In the genomic region with DNA sequence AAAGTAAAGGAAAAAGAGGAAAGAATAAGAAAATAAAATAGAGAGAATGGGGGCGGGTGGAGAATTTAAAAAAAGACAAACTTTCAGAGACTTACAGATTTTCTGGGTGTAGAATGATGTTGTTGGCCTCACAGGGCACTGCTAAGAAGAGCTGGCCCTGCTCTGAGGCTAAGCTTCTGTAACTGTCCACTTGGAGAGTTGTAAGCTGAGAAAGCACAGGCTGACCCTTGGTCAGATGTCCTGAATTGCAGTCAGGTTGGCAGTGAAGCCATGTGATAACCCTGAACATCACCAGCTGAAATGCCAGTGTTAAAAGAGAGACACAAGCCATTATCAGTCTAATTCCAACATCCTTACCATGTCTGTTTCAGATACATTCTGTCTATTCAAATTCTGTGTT, we compare ENCODE assay signal across 15 cellular contexts.
DNase-seq lines count a peak whose midpoint lies in the region; ATAC-seq, FAIRE-seq and TF ChIP-seq lines count a peak whose summit lies in the region.
"Had no signal": no experiment of that assay in that cellular context is flagged by ENCODE, and none has a peak within 500 bp of the region (broad histone marks: within the 10 kb centered on the region; RNA-seq: fewer than 3 reads in every experiment).

No MANE protein-coding gene starts in this region.

- H3K36me3 ChIP-seq in GM23338 (ENCODE audit: insufficient read depth), result no peaks in the 10 kb centered on the region
- no peaks in the 10 kb centered on the region for H3K36me3 ChIP-seq in GM12878 (ENCODE audit: control insufficient read depth in 2 of 2, insufficient read depth in 2 of 2, low read length in 1 of 2)
- no peaks in the 10 kb centered on the region for H3K36me3 ChIP-seq in effector memory CD4-positive, alpha-beta T cell (ENCODE audit: control insufficient read depth, insufficient read depth, low read length)

- no peak for DNase-seq in GM12892 (ENCODE audit: insufficient read length)
- no peak for DNase-seq in GM23338 (ENCODE audit: low spot score)
- no peak for DNase-seq in GM12878 (ENCODE audit: low read depth, low spot score)
- no peak for DNase-seq in activated naive CD4-positive, alpha-beta T cell (lab: John Stamatoyannopoulos, UW)
- no peak for DNase-seq in effector memory CD4-positive, alpha-beta T cell
- DNase-seq: AML-193; Caco-2; CD4-positive, alpha-beta T cell; H9 had no signal

- H3K4me2 ChIP-seq in GM23338 (no peak overlapping the region), GM12878 (ENCODE audit: control insufficient read depth, insufficient read depth) (no peak overlapping the region)

- H2AFZ ChIP-seq in GM23338 (0 out of 2 replicates have a peak overlapping the region, but pooled peaks have one; percentile 15), GM12878 (ENCODE audit: control insufficient read depth, low read depth, low read length) (peak overlapping the region; percentile 57; the same call in 1 of the 2 replicates)

- H3K9me3 ChIP-seq in GM12878 (replicated peaks; ENCODE audit: control insufficient read depth, insufficient read depth, low read length), result no peaks in the 10 kb centered on the region
- no peaks in the 10 kb centered on the region for H3K9me3 ChIP-seq in effector memory CD4-positive, alpha-beta T cell (ENCODE audit: control insufficient read depth, low read length)
- H3K9me3 ChIP-seq: Caco-2 had no signal

- H3K4me3 ChIP-seq in GM23338 (no peak overlapping the region), GM12878 (no peak overlapping the region)
- H3K4me3 ChIP-seq in effector memory CD4-positive, alpha-beta T cell (ENCODE audit: insufficient read depth, low read depth, low read length, poor library complexity, severe bottlenecking), result no peak overlapping the region

- H3K79me2 ChIP-seq in GM23338 (replicated peaks; ENCODE audit: insufficient read depth) (no peaks in the 10 kb centered on the region), GM12878 (ENCODE audit: control insufficient read depth, insufficient read depth, low read length) (no peaks in the 10 kb centered on the region)

- 78% methylated on average over 1 of the region's 1 CpG for WGBS in GM12878 (ENCODE audit: insufficient coverage, insufficient replicate concordance, low lambda C conversion rate, missing lambda C conversion rate)

- no peak overlapping the region for H3K27ac Mint-ChIP-seq in GM23338
- H3K27ac Mint-ChIP-seq: CD4-positive, alpha-beta T cell; H9 had no signal

- H3K27me3 ChIP-seq in GM23338 (ENCODE audit: insufficient read depth), result no peaks in the 10 kb centered on the region
- H3K27me3 ChIP-seq in GM12878 (replicated peaks in 1 of 2; ENCODE audit: control insufficient read depth in 2 of 2, insufficient read depth in 2 of 2, low read length in 1 of 2), result no peaks in the 10 kb centered on the region
- H3K27me3 ChIP-seq in effector memory CD4-positive, alpha-beta T cell (replicated peaks; ENCODE audit: control insufficient read depth, insufficient read depth, low read length, poor library complexity, severe bottlenecking), result no peaks in the 10 kb centered on the region

- no peak overlapping the region for H3K27ac ChIP-seq in GM23338 (ENCODE audit: low read depth)
- H3K27ac ChIP-seq in GM12878 (ENCODE audit: control insufficient read depth, insufficient read depth), result no peak overlapping the region
- H3K27ac ChIP-seq in effector memory CD4-positive, alpha-beta T cell (ENCODE audit: insufficient read depth, low read length, poor library complexity, severe bottlenecking), result no peak overlapping the region
- H3K27ac ChIP-seq: C4-2B had no signal

- H3K9ac ChIP-seq in GM12878 (ENCODE audit: control insufficient read depth, insufficient read depth, low read length), result no peak overlapping the region

- no peaks in the 10 kb centered on the region for H3K4me1 ChIP-seq in GM23338 (ENCODE audit: insufficient read depth)
- H3K4me1 ChIP-seq in GM12878 (ENCODE audit: control insufficient read depth, insufficient read depth, low read length), result 0 out of 2 replicates have a peak, but pooled peaks cover 2% of the 10 kb centered on the region
- no peaks in the 10 kb centered on the region for H3K4me1 ChIP-seq in effector memory CD4-positive, alpha-beta T cell (ENCODE audit: control insufficient read depth, insufficient read depth, low read length, poor library complexity, severe bottlenecking)
- H3K4me1 ChIP-seq: Caco-2 had no signal

- H3F3A ChIP-seq in GM23338 (replicated peaks; ENCODE audit: low read depth), result no peaks in the 10 kb centered on the region

- H3K9me3 Mint-ChIP-seq in GM23338, result no peaks in the 10 kb centered on the region
- H3K9me3 Mint-ChIP-seq: H9 had no signal

- TF ChIP-seq CTCF in GM23338 (conservative IDR thresholded peaks at IDR 0.05; ENCODE audit: low read depth in 2 of 2), result no peak
- TF ChIP-seq CTCF in GM12878 (IDR thresholded peaks at IDR 0.05 in 2 of 3, conservative IDR thresholded peaks at IDR 0.05 in 1 of 3; ENCODE audit: control insufficient read depth in 2 of 3, extremely low read depth in 1 of 3, insufficient read depth in 1 of 3, low read depth in 3 of 3, low read length in 3 of 3), result no peak

- H3K27me3 Mint-ChIP-seq in GM23338 (ENCODE audit: insufficient read depth, low read depth, poor library complexity), result no peaks in the 10 kb centered on the region
- H3K27me3 Mint-ChIP-seq: CD4-positive, alpha-beta T cell had no signal

- POLR2A ChIA-PET in GM12878 (lab: Charles Lee), result no interaction called here

- no peak for TF ChIP-seq RAD21 in GM12878 (IDR thresholded peaks at IDR 0.05; ENCODE audit: insufficient read depth, low read depth, low read length)

- no peaks in the 10 kb centered on the region for H3K4me1 Mint-ChIP-seq in GM23338
- H3K4me1 Mint-ChIP-seq: H9 had no signal

- ATAC-seq in GM23338, result no peak
- no peak; the same call in 2 of the 3 replicates for ATAC-seq in GM12878
- ATAC-seq in HG02623 (IDR thresholded peaks at IDR 0.05; ENCODE audit: unreplicated experiment), result no peak

- H3K36me3 Mint-ChIP-seq in GM23338 (ENCODE audit: low read depth), result no peaks in the 10 kb centered on the region; the same call in 2 of the 3 replicates

- intact Hi-C loops in GM12878 (cut with micrococcal nuclease; ENCODE audit: unreplicated experiment), result no loop called here

- SMC1A ChIA-PET in GM12878 (lab: Charles Lee; ENCODE audit: uncharacterized antibody, unreplicated experiment), result interaction anchor here (0.6 to 4.2 kb wide), 6 partner anchors 8 to 767 kb away, joined by 3 to 25 read pairs (median 3); no protein-coding TSS in a partner anchor

- CTCF ChIA-PET in GM12878 (lab: Yijun Ruan, JAX), result interaction anchor here (1.0 to 1.3 kb wide), 2 partner anchors 11 to 17 kb away, joined by 5 to 6 read pairs; no protein-coding TSS in a partner anchor

- no TSS peak for BruUV-seq in GM12878 (replicated peaks; lab: Mats Ljungman, UMichigan)

- no peak for TF ChIP-seq POLR2A in GM12892 (IDR thresholded peaks at IDR 0.05; ENCODE audit: low read depth, low read length)
- TF ChIP-seq POLR2A in GM12878 (IDR thresholded peaks at IDR 0.05; ENCODE audit: low read depth, low read length), result no peak

- FAIRE-seq in GM12892 (lab: Jason Lieb, UNC), result peak; percentile 62
- FAIRE-seq in GM12878 (lab: Jason Lieb, UNC), result no peak
- FAIRE-seq: A204.1, D721Med, G401.6, H1 had no signal

- TF ChIP-seq EP300 in GM12878 (IDR thresholded peaks at IDR 0.05; ENCODE audit: borderline replicate concordance in 1 of 2, control insufficient read depth in 1 of 2, low read depth in 2 of 2, low read length in 2 of 2), result no peak

- RAD21 ChIA-PET in GM12878 (lab: Charles Lee; ENCODE audit: unreplicated experiment), result interaction anchor here (0.9 to 1.6 kb wide), 5 partner anchors 8 to 408 kb away, joined by 3 to 4 read pairs (median 3); no protein-coding TSS in a partner anchor

- no peaks in the 10 kb centered on the region for H4K20me1 ChIP-seq in GM23338 (replicated peaks; ENCODE audit: insufficient read depth)
- H4K20me1 ChIP-seq in GM12878 (ENCODE audit: control insufficient read depth, insufficient read depth), result no peaks in the 10 kb centered on the region

- no peak overlapping the region for H3K4me3 Mint-ChIP-seq in GM23338
- H3K4me3 Mint-ChIP-seq: CD4-positive, alpha-beta T cell; H9 had no signal

- no peaks in the 10 kb centered on the region for H3K9me2 ChIP-seq in GM23338 (ENCODE audit: insufficient read depth)

- in situ Hi-C loops in GM12878 (cut with MboI), result no loop called here

TF ChIP-seq in GM23338, 12 proteins besides CTCF, POLR2A, EP300 and RAD21:
- TF ChIP-seq, protein P1, sequence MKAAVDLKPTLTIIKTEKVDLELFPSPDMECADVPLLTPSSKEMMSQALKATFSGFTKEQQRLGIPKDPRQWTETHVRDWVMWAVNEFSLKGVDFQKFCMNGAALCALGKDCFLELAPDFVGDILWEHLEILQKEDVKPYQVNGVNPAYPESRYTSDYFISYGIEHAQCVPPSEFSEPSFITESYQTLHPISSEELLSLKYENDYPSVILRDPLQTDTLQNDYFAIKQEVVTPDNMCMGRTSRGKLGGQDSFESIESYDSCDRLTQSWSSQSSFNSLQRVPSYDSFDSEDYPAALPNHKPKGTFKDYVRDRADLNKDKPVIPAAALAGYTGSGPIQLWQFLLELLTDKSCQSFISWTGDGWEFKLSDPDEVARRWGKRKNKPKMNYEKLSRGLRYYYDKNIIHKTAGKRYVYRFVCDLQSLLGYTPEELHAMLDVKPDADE (IDR thresholded peaks at IDR 0.05), result no peak
- TF ChIP-seq ZNF331 (CRISPR knock-in tag; IDR thresholded peaks at IDR 0.05; ENCODE audit: low read depth), result no peak

TF ChIP-seq in GM12878, 131 proteins besides CTCF, POLR2A, EP300 and RAD21:
- TF ChIP-seq SREBF1 (IDR thresholded peaks at IDR 0.05; ENCODE audit: low read length) (no peak), NR2C2 (IDR thresholded peaks at IDR 0.05; ENCODE audit: borderline replicate concordance, control insufficient read depth, insufficient read length, low read depth) (no peak), CHD2 (IDR thresholded peaks at IDR 0.05; ENCODE audit: borderline replicate concordance, low read depth, low read length) (no peak), ZNF217 (IDR thresholded peaks at IDR 0.05) (no peak), KLF5 (IDR thresholded peaks at IDR 0.05; ENCODE audit: partially characterized antibody) (no peak), POLR2AphosphoS5 (IDR thresholded peaks at IDR 0.05; ENCODE audit: low read length) (no peak), NRF1 (conservative IDR thresholded peaks at IDR 0.05; ENCODE audit: low read depth, low read length) (no peak), NFIC (IDR thresholded peaks at IDR 0.05; ENCODE audit: low read depth, low read length) (no peak)
- TF ChIP-seq, protein P2, sequence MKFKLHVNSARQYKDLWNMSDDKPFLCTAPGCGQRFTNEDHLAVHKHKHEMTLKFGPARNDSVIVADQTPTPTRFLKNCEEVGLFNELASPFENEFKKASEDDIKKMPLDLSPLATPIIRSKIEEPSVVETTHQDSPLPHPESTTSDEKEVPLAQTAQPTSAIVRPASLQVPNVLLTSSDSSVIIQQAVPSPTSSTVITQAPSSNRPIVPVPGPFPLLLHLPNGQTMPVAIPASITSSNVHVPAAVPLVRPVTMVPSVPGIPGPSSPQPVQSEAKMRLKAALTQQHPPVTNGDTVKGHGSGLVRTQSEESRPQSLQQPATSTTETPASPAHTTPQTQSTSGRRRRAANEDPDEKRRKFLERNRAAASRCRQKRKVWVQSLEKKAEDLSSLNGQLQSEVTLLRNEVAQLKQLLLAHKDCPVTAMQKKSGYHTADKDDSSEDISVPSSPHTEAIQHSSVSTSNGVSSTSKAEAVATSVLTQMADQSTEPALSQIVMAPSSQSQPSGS (IDR thresholded peaks at IDR 0.05; ENCODE audit: low read length), result no peak
